In the genomic region with DNA sequence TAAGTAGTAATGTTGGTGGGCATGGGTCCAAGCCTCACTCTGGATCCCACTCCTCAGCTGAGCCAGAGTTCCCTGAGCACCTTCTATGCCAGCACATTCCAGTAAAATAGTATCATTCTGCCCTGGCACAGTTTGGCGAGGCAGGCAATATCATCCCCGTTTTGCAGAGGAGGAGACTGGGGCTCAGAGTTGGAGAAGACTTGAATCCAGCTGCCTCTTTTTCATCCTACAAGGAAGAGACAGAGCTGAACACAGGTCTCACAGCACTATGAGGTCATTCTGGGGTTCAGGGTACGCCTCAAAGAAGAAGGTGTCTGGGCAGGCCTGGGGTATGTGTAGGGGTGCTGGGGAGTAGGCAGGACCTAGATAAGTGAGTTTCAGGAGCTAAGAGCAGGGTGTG, we compare ENCODE assay signal across 20 cellular contexts.
"Had no signal": no experiment of that assay in that cellular context is flagged by ENCODE, and none has a peak within 500 bp of the region (broad histone marks: within the 10 kb centered on the region; RNA-seq: fewer than 3 reads in every experiment).

No MANE protein-coding gene starts in this region.

- DNase-seq: activated CD4-positive, alpha-beta T cell treated with anti-CD3 and anti-CD28 coated beads for 1 hour; activated naive CD8-positive, alpha-beta T cell treated with anti-CD3 and anti-CD28 coated beads for 36 hours; activated T-cell treated with anti-CD3 and anti-CD28 coated beads, Interleukin-2, amount 50 U/mL, for 1 hour; cortex of kidney; erythroblast; foreskin keratinocyte; kidney; left lung; mucosa of descending colon; small intestine; stomach; T-cell had no signal

- H3K4me1 ChIP-seq: left lung, tibial nerve had no signal

- H3K4me1 Mint-ChIP-seq: activated naive CD8-positive, alpha-beta T cell treated with anti-CD3 and anti-CD28 coated beads for 36 hours; stimulated activated memory B cell treated with anti-CD40 and anti-IgM and Interleukin-4, amounts not matched to agents 10 μg/mL and 1 μg/mL and 100 μg/mL, for 72 hours; T-cell had no signal

- H3K4me3 Mint-ChIP-seq: activated naive CD8-positive, alpha-beta T cell treated with anti-CD3 and anti-CD28 coated beads for 36 hours; stimulated activated memory B cell treated with anti-CD40 and anti-IgM and Interleukin-4, amounts not matched to agents 10 μg/mL and 1 μg/mL and 100 μg/mL, for 72 hours; T-cell; T-helper 2 cell treated with Interferon-gamma antibody and Interleukin-4, amounts not matched to agents 5 μg/mL and 100 μg/mL, for 36 hours had no signal

- H3K27ac ChIP-seq: left lung, stomach, suprapubic skin, tibial nerve, VCaP had no signal

- H3K9me3 ChIP-seq: left lung, mucosa of descending colon, suprapubic skin, tibial nerve had no signal

- FAIRE-seq: astrocyte, kidney, small intestine, urothelium cell line had no signal

- H3K27ac Mint-ChIP-seq: activated naive CD8-positive, alpha-beta T cell treated with anti-CD3 and anti-CD28 coated beads for 36 hours; stimulated activated memory B cell treated with anti-CD40 and anti-IgM and Interleukin-4, amounts not matched to agents 10 μg/mL and 1 μg/mL and 100 μg/mL, for 72 hours; T-cell; T-helper 2 cell treated with Interferon-gamma antibody and Interleukin-4, amounts not matched to agents 5 μg/mL and 100 μg/mL, for 36 hours had no signal

- ATAC-seq: foreskin keratinocyte; left lung; mucosa of descending colon; sciatic nerve; stimulated activated memory B cell treated with anti-CD40 and anti-IgM and Interleukin-4, amounts not matched to agents 10 μg/mL and 1 μg/mL and 100 μg/mL, for 72 hours; T-cell had no signal

- H3K4me3 ChIP-seq: left lung, mucosa of descending colon, stomach, suprapubic skin, tibial nerve had no signal

- H3K36me3 ChIP-seq: left lung, stomach, suprapubic skin had no signal

- H3K27me3 ChIP-seq: foreskin keratinocyte, left lung, stomach, suprapubic skin, tibial nerve had no signal

- H3K27me3 Mint-ChIP-seq: activated naive CD8-positive, alpha-beta T cell treated with anti-CD3 and anti-CD28 coated beads for 36 hours; stimulated activated memory B cell treated with anti-CD40 and anti-IgM and Interleukin-4, amounts not matched to agents 10 μg/mL and 1 μg/mL and 100 μg/mL, for 72 hours; T-cell had no signal

- H3K9me3 Mint-ChIP-seq: activated naive CD8-positive, alpha-beta T cell treated with anti-CD3 and anti-CD28 coated beads for 36 hours; stimulated activated memory B cell treated with anti-CD40 and anti-IgM and Interleukin-4, amounts not matched to agents 10 μg/mL and 1 μg/mL and 100 μg/mL, for 72 hours; T-helper 2 cell treated with Interferon-gamma antibody and Interleukin-4, amounts not matched to agents 5 μg/mL and 100 μg/mL, for 36 hours had no signal
